In genomic region chr6:140463312-140463710, GRCh38 we compare ENCODE assay signal across 12 cellular contexts.
DNase-seq lines count a peak whose midpoint lies in the region; ATAC-seq, FAIRE-seq and TF ChIP-seq lines count a peak whose summit lies in the region.
"Had no signal": no experiment of that assay in that cellular context is flagged by ENCODE, and none has a peak within 500 bp of the region (broad histone marks: within the 10 kb centered on the region; RNA-seq: fewer than 3 reads in every experiment).

No MANE protein-coding gene starts in this region.

- DNase-seq in LNCaP clone FGC (ENCODE audit: low read depth) = no peak
- DNase-seq in MCF 10A (ENCODE audit: unreplicated experiment) = no peak
- DNase-seq in right lobe of liver = no peak
- no peak for DNase-seq in spleen
- no peak for DNase-seq in urothelium cell line (ENCODE audit: low spot score)
- DNase-seq in cortex of kidney (lab: John Stamatoyannopoulos, UW) = no peak
- DNase-seq in NCI-H1694 (lab: John Stamatoyannopoulos, UW) = no peak
- DNase-seq in natural killer cell treated with Interleukin-12 subunit alpha and Interleukin-12 subunit beta and Interleukin-15 and Interleukin-18, amount 100 ng/mL, for 72 hours (ENCODE audit: low spot score) = no peak
- DNase-seq: activated naive CD8-positive, alpha-beta T cell treated with anti-CD3 and anti-CD28 coated beads, Interleukin-2, amount 50 U/mL, for 24 hours; CD4-positive, alpha-beta T cell; T-helper 17 cell had no signal

- intact Hi-C loops in MCF 10A (cut with micrococcal nuclease) (no loop called here), right lobe of liver (cut with DNase I) (no loop called here), spleen (cut with DNase I; ENCODE audit: low total_unique reads) (no loop called here)

- H3K36me3 Mint-ChIP-seq in MCF 10A (ENCODE audit: insufficient read depth, unreplicated experiment) = no peaks in the 10 kb centered on the region
- no peaks in the 10 kb centered on the region for H3K36me3 Mint-ChIP-seq in natural killer cell treated with Interleukin-12 subunit alpha and Interleukin-12 subunit beta and Interleukin-15 and Interleukin-18, amount 100 ng/mL, for 72 hours

- H3K4me1 ChIP-seq in right lobe of liver (peaks cover 0 to 55% (median 15%) of the 10 kb centered on the region in 4 donors), spleen (peaks cover 0 to 13% (median 0%) of the 10 kb centered on the region in 6 donors)

- no peak overlapping the region for H3K4me3 Mint-ChIP-seq in MCF 10A (ENCODE audit: unreplicated experiment)
- H3K4me3 Mint-ChIP-seq in natural killer cell treated with Interleukin-12 subunit alpha and Interleukin-12 subunit beta and Interleukin-15 and Interleukin-18, amount 100 ng/mL, for 72 hours = no peak overlapping the region
- H3K4me3 Mint-ChIP-seq: activated naive CD8-positive, alpha-beta T cell treated with anti-CD3 and anti-CD28 coated beads, Interleukin-2, amount 50 U/mL, for 24 hours; CD4-positive, alpha-beta T cell; T-helper 17 cell had no signal

- BruUV-seq in MCF 10A (replicated peaks; lab: Mats Ljungman, UMichigan) = no TSS peak

- no peaks in the 10 kb centered on the region for H3K27me3 Mint-ChIP-seq in MCF 10A (ENCODE audit: insufficient read depth, unreplicated experiment)
- no peaks in the 10 kb centered on the region for H3K27me3 Mint-ChIP-seq in natural killer cell treated with Interleukin-12 subunit alpha and Interleukin-12 subunit beta and Interleukin-15 and Interleukin-18, amount 100 ng/mL, for 72 hours

- H3K36me3 ChIP-seq in right lobe of liver = no peaks in the 10 kb centered on the region
- no peaks in the 10 kb centered on the region for H3K36me3 ChIP-seq in spleen
- H3K36me3 ChIP-seq: neutrophil had no signal

- FAIRE-seq in urothelium cell line (lab: Jason Lieb, UNC) = no peak

- H3K27me3 ChIP-seq in right lobe of liver (no peaks in the 10 kb centered on the region), spleen (replicated peaks in 1 of 7) (no peaks in the 10 kb centered on the region)
- H3K27me3 ChIP-seq: neutrophil had no signal

- peak overlapping the region; percentile 47 for H3K27ac Mint-ChIP-seq in MCF 10A (ENCODE audit: low read depth, unreplicated experiment)
- no peak overlapping the region for H3K27ac Mint-ChIP-seq in natural killer cell treated with Interleukin-12 subunit alpha and Interleukin-12 subunit beta and Interleukin-15 and Interleukin-18, amount 100 ng/mL, for 72 hours
- H3K27ac Mint-ChIP-seq: activated naive CD8-positive, alpha-beta T cell treated with anti-CD3 and anti-CD28 coated beads, Interleukin-2, amount 50 U/mL, for 24 hours; CD4-positive, alpha-beta T cell; T-helper 17 cell had no signal

- TF ChIP-seq POLR2A in right lobe of liver (IDR thresholded peaks at IDR 0.05) (no peak), spleen (IDR thresholded peaks at IDR 0.05) (no peak)

- peaks cover 12% of the 10 kb centered on the region for H3K9me3 Mint-ChIP-seq in MCF 10A (ENCODE audit: unreplicated experiment)
- peaks cover 12% of the 10 kb centered on the region for H3K9me3 Mint-ChIP-seq in natural killer cell treated with Interleukin-12 subunit alpha and Interleukin-12 subunit beta and Interleukin-15 and Interleukin-18, amount 100 ng/mL, for 72 hours
- H3K9me3 Mint-ChIP-seq: activated naive CD8-positive, alpha-beta T cell treated with anti-CD3 and anti-CD28 coated beads, Interleukin-2, amount 50 U/mL, for 24 hours had no signal

- peak in 3 of 4 donors; percentile 5 to 21 (median 16) for ATAC-seq in right lobe of liver
- ATAC-seq in natural killer cell treated with Interleukin-12 subunit alpha and Interleukin-12 subunit beta and Interleukin-15 and Interleukin-18, amount 100 ng/mL, for 72 hours = no peak
- ATAC-seq: activated naive CD8-positive, alpha-beta T cell treated with anti-CD3 and anti-CD28 coated beads, Interleukin-2, amount 50 U/mL, for 24 hours; T-helper 17 cell had no signal

- 35% methylated on average over 2 of the region's 2 CpGs for WGBS in right lobe of liver (ENCODE audit: insufficient coverage, low coverage, low lambda C conversion rate, missing lambda C conversion rate)
- WGBS in spleen, 5 donors = 89 to 95% (median 93%) methylated on average over 2 of the region's 2 CpGs

- H3K4me1 Mint-ChIP-seq in MCF 10A (ENCODE audit: insufficient read depth, unreplicated experiment) = peaks cover 16% of the 10 kb centered on the region
- no peaks in the 10 kb centered on the region for H3K4me1 Mint-ChIP-seq in natural killer cell treated with Interleukin-12 subunit alpha and Interleukin-12 subunit beta and Interleukin-15 and Interleukin-18, amount 100 ng/mL, for 72 hours (ENCODE audit: low read depth in 2 of 2)
- H3K4me1 Mint-ChIP-seq: activated naive CD8-positive, alpha-beta T cell treated with anti-CD3 and anti-CD28 coated beads, Interleukin-2, amount 50 U/mL, for 24 hours; T-helper 17 cell had no signal

- no peaks in the 10 kb centered on the region for H3K9me3 ChIP-seq in right lobe of liver
- H3K9me3 ChIP-seq in spleen = peaks cover 0 to 28% (median 14%) of the 10 kb centered on the region in 8 donors
- H3K9me3 ChIP-seq: neutrophil had no signal

- TF ChIP-seq CTCF in LNCaP clone FGC (IDR thresholded peaks at IDR 0.05; ENCODE audit: control insufficient read depth, extremely low read depth, insufficient read depth) (no peak), MCF 10A (IDR thresholded peaks at IDR 0.05; ENCODE audit: unreplicated experiment) (no peak), right lobe of liver (IDR thresholded peaks at IDR 0.05) (no peak), spleen (IDR thresholded peaks at IDR 0.05 in 8 of 11, conservative IDR thresholded peaks at IDR 0.05 in 3 of 11) (no peak)

- POLR2A ChIA-PET in MCF 10A (lab: Yijun Ruan, JAX) = interaction anchor here (0.5 to 2.2 kb wide), 9 partner anchors 8 to 1690 kb away, joined by 3 to 16 read pairs (median 4); partner anchors contain the start of gene CITED2

- peak overlapping the region; percentile 3; the same call in 1 of the 2 replicates for H3K4me3 ChIP-seq in LNCaP clone FGC (ENCODE audit: low read depth, low read length)
- no peak overlapping the region for H3K4me3 ChIP-seq in right lobe of liver
- H3K4me3 ChIP-seq in spleen = no peak overlapping the region

- CTCF ChIA-PET in MCF 10A (lab: Yijun Ruan, JAX) = interaction anchor here (0.6 to 1.1 kb wide), 2 partner anchors 20 to 458 kb away, joined by 3 to 4 read pairs; no protein-coding TSS in a partner anchor

- H3K27ac ChIP-seq in right lobe of liver = peak overlapping the region; percentile 81 to 92 (median 81)
- peak overlapping the region in 6 of 8 donors; percentile 13 to 75 (median 52) for H3K27ac ChIP-seq in spleen
- H3K27ac ChIP-seq: neutrophil had no signal

Comparison
In these comparisons a context has a peak if more than half of its experiments do, and no peak if none do; other contexts are left out.
1. ATAC-seq: peak in right lobe of liver (3 of 4); none in natural killer cell treated with Interleukin-12 subunit alpha and Interleukin-12 subunit beta and Interleukin-15 and Interleukin-18, amount 100 ng/mL, for 72 hours (0 of 2).